In genomic region chr19:17419491-17420266, GRCh38 we compare ENCODE assay signal across 8 cellular contexts. TPM values are rescaled to one million over a fixed set of nuclear protein-coding genes. Genes with fewer than 3 reads are reported as not detected.
A peak's percentile ranks its signal among the peaks of the same experiment; 100 is the strongest.
DNase-seq lines count a peak whose midpoint lies in the region; ATAC-seq and TF ChIP-seq lines count a peak whose summit lies in the region.

MVB12A (plus strand) TSS chr19:17420047; CDS start chr19:17420136, 89 bp downstream.

- peaks cover 12% of the 10 kb centered on the region for H3K4me1 Mint-ChIP-seq in activated T-helper 2 cell treated with anti-CD3 and anti-CD28 coated beads, Interferon-gamma antibody, Interleukin-2, Interleukin-4, amounts not matched to agents 10 μg/mL and 5 μg/mL and 100 μg/mL, durations not matched to agents 14 hours and 24 hours and 36 hours (ENCODE audit: low read depth)
- peaks cover 4 to 26% (median 19%) of the 10 kb centered on the region in 7 donors for H3K4me1 Mint-ChIP-seq in naive thymus-derived CD4-positive, alpha-beta T cell
- peaks cover 12 to 24% of the 10 kb centered on the region in 2 donors for H3K4me1 Mint-ChIP-seq in stimulated activated naive B cell treated with anti-CD40 and anti-IgM and Interleukin-4, amounts not matched to agents 10 μg/mL and 1 μg/mL and 100 μg/mL, for 72 hours

- POLR2A ChIA-PET in naive thymus-derived CD4-positive, alpha-beta T cell (lab: Charles Lee): interaction anchor here (0.5 to 3.4 kb wide), 18 partner anchors 8 to 1242 kb away, joined by 3 to 33 read pairs (median 4); partner anchors contain the start of genes BABAM1, BST2, DDA1 and PGLS

- H3K9me3 ChIP-seq in RWPE2 (ENCODE audit: severe bottlenecking) (no peaks in the 10 kb centered on the region), fibroblast of lung (ENCODE audit: control insufficient read depth, insufficient read depth, low read depth, low read length) (no peaks in the 10 kb centered on the region)
- H3K9me3 ChIP-seq in naive thymus-derived CD4-positive, alpha-beta T cell (ENCODE audit: control insufficient read depth in 2 of 3, low read length in 3 of 3): no peaks in the 10 kb centered on the region

- H3K79me2 ChIP-seq in fibroblast of lung (ENCODE audit: control insufficient read depth, insufficient read depth, low read length): no peaks in the 10 kb centered on the region

- DNase-seq in DMS79 treated with DMSO at 0.1 percent for 48 hours (lab: John Stamatoyannopoulos, UW) (peak; percentile 97), GOT3 (lab: John Stamatoyannopoulos, UW) (peak; percentile 92), LoVo (ENCODE audit: low spot score) (peak; percentile 98), RWPE2 (ENCODE audit: low spot score) (peak; percentile 97), fibroblast of lung (ENCODE audit: low read depth in 2 of 2) (peak; percentile 99)
- peak; percentile 94 for DNase-seq in activated T-helper 2 cell treated with anti-CD3 and anti-CD28 coated beads, Interferon-gamma antibody, Interleukin-2, Interleukin-4, amounts not matched to agents 10 μg/mL and 5 μg/mL and 100 μg/mL, durations not matched to agents 14 hours and 24 hours and 36 hours (ENCODE audit: low spot score)
- peak; percentile 85 to 98 (median 96) for DNase-seq in naive thymus-derived CD4-positive, alpha-beta T cell
- DNase-seq in stimulated activated naive B cell treated with anti-CD40 and anti-IgM and Interleukin-4, amounts not matched to agents 10 μg/mL and 1 μg/mL and 100 μg/mL, for 72 hours: peak; percentile 95

- peaks cover 22% of the 10 kb centered on the region for H3K36me3 ChIP-seq in RWPE2 (ENCODE audit: low read depth)
- H3K36me3 ChIP-seq in fibroblast of lung (ENCODE audit: control insufficient read depth, insufficient read depth, low read length): peaks cover 1% of the 10 kb centered on the region
- peaks cover 0 to 20% (median 0%) of the 10 kb centered on the region in 3 experiments for H3K36me3 ChIP-seq in naive thymus-derived CD4-positive, alpha-beta T cell (ENCODE audit: control insufficient read depth in 2 of 3, insufficient read depth in 3 of 3, low read length in 3 of 3)

- peak within 1 kb of the TSS; percentile 90 for H3K4me3 Mint-ChIP-seq in activated T-helper 2 cell treated with anti-CD3 and anti-CD28 coated beads, Interferon-gamma antibody, Interleukin-2, Interleukin-4, amounts not matched to agents 10 μg/mL and 5 μg/mL and 100 μg/mL, durations not matched to agents 14 hours and 24 hours and 36 hours (ENCODE audit: low read depth)
- H3K4me3 Mint-ChIP-seq in naive thymus-derived CD4-positive, alpha-beta T cell: peak within 1 kb of the TSS; percentile 87 to 95 (median 91)
- peak within 1 kb of the TSS; percentile 93 to 95 for H3K4me3 Mint-ChIP-seq in stimulated activated naive B cell treated with anti-CD40 and anti-IgM and Interleukin-4, amounts not matched to agents 10 μg/mL and 1 μg/mL and 100 μg/mL, for 72 hours

- H2AFZ ChIP-seq in fibroblast of lung (ENCODE audit: low read length): peak within 1 kb of the TSS; percentile 86

- H4K20me1 ChIP-seq in fibroblast of lung (ENCODE audit: control insufficient read depth, extremely low read depth, insufficient read depth, low read length): no peaks in the 10 kb centered on the region

- H3K9ac ChIP-seq in fibroblast of lung (ENCODE audit: insufficient read depth, low read length): peak within 1 kb of the TSS; percentile 27

- peak within 1 kb of the TSS; percentile 63 for H3K4me3 ChIP-seq in RWPE2 (ENCODE audit: severe bottlenecking)
- H3K4me3 ChIP-seq in fibroblast of lung (replicated peaks in 1 of 4; ENCODE audit: control extremely low read depth in 1 of 4, insufficient read depth in 1 of 4, low read depth in 3 of 4, low read length in 4 of 4): peak within 1 kb of the TSS; percentile 61 to 88 (median 80)
- H3K4me3 ChIP-seq in naive thymus-derived CD4-positive, alpha-beta T cell (ENCODE audit: low read length): peak within 1 kb of the TSS; percentile 79

- intact Hi-C loops in activated T-helper 2 cell treated with anti-CD3 and anti-CD28 coated beads, Interferon-gamma antibody, Interleukin-2, Interleukin-4, amounts not matched to agents 10 μg/mL and 5 μg/mL and 100 μg/mL, durations not matched to agents 14 hours and 24 hours and 36 hours (cut with micrococcal nuclease): loop anchor here (1.0 kb wide), 1 partner anchor 14 kb away; the partner anchor contains the start of gene BST2
- intact Hi-C loops in naive thymus-derived CD4-positive, alpha-beta T cell (cut with micrococcal nuclease): loop anchor here (1.0 to 2.0 kb wide), 14 partner anchors 14 to 589 kb away; partner anchors contain the start of genes BST2 (in 2 of the 2), DDA1 (in 2 of the 2), GTPBP3 (in 2 of the 2) and ANO8 (in 1 of the 2)

- H3K27me3 ChIP-seq in RWPE2 (ENCODE audit: insufficient read depth, poor library complexity, severe bottlenecking) (no peaks in the 10 kb centered on the region), fibroblast of lung (ENCODE audit: control insufficient read depth, insufficient read depth, low read length) (peaks cover 2% of the 10 kb centered on the region)
- no peaks in the 10 kb centered on the region for H3K27me3 ChIP-seq in naive thymus-derived CD4-positive, alpha-beta T cell (ENCODE audit: control insufficient read depth in 2 of 2, insufficient read depth in 2 of 2, low read length in 2 of 2)

- no peak for TF ChIP-seq CTCF in RWPE2 (IDR thresholded peaks at IDR 0.05; ENCODE audit: poor library complexity, severe bottlenecking)
- no peak for TF ChIP-seq CTCF in fibroblast of lung (conservative IDR thresholded peaks at IDR 0.05 in 1 of 2, IDR thresholded peaks at IDR 0.05 in 1 of 2; ENCODE audit: low read depth in 1 of 2, low read length in 2 of 2)

- H3K27ac Mint-ChIP-seq in activated T-helper 2 cell treated with anti-CD3 and anti-CD28 coated beads, Interferon-gamma antibody, Interleukin-2, Interleukin-4, amounts not matched to agents 10 μg/mL and 5 μg/mL and 100 μg/mL, durations not matched to agents 14 hours and 24 hours and 36 hours: peak within 1 kb of the TSS; percentile 88
- H3K27ac Mint-ChIP-seq in naive thymus-derived CD4-positive, alpha-beta T cell: peak within 1 kb of the TSS; percentile 73 to 93 (median 89)
- peak within 1 kb of the TSS; percentile 95 for H3K27ac Mint-ChIP-seq in stimulated activated naive B cell treated with anti-CD40 and anti-IgM and Interleukin-4, amounts not matched to agents 10 μg/mL and 1 μg/mL and 100 μg/mL, for 72 hours

- H3K27ac ChIP-seq in RWPE2 (ENCODE audit: poor library complexity, severe bottlenecking) (peak within 1 kb of the TSS; percentile 50), fibroblast of lung (ENCODE audit: insufficient read depth, low read length) (peak within 1 kb of the TSS; percentile 56)
- peak within 1 kb of the TSS; percentile 70 for H3K27ac ChIP-seq in naive thymus-derived CD4-positive, alpha-beta T cell (ENCODE audit: low read depth, low read length)

- no peaks in the 10 kb centered on the region for H3K9me3 Mint-ChIP-seq in activated T-helper 2 cell treated with anti-CD3 and anti-CD28 coated beads, Interferon-gamma antibody, Interleukin-2, Interleukin-4, amounts not matched to agents 10 μg/mL and 5 μg/mL and 100 μg/mL, durations not matched to agents 14 hours and 24 hours and 36 hours
- no peaks in the 10 kb centered on the region for H3K9me3 Mint-ChIP-seq in naive thymus-derived CD4-positive, alpha-beta T cell
- no peaks in the 10 kb centered on the region for H3K9me3 Mint-ChIP-seq in stimulated activated naive B cell treated with anti-CD40 and anti-IgM and Interleukin-4, amounts not matched to agents 10 μg/mL and 1 μg/mL and 100 μg/mL, for 72 hours

- H3K4me2 ChIP-seq in fibroblast of lung (ENCODE audit: extremely low read depth, insufficient read depth, low read length): peak within 1 kb of the TSS; percentile 92

- H3K27me3 Mint-ChIP-seq in activated T-helper 2 cell treated with anti-CD3 and anti-CD28 coated beads, Interferon-gamma antibody, Interleukin-2, Interleukin-4, amounts not matched to agents 10 μg/mL and 5 μg/mL and 100 μg/mL, durations not matched to agents 14 hours and 24 hours and 36 hours (ENCODE audit: low read depth): no peaks in the 10 kb centered on the region
- H3K27me3 Mint-ChIP-seq in naive thymus-derived CD4-positive, alpha-beta T cell: no peaks in the 10 kb centered on the region
- no peaks in the 10 kb centered on the region for H3K27me3 Mint-ChIP-seq in stimulated activated naive B cell treated with anti-CD40 and anti-IgM and Interleukin-4, amounts not matched to agents 10 μg/mL and 1 μg/mL and 100 μg/mL, for 72 hours

- CTCF ChIA-PET in naive thymus-derived CD4-positive, alpha-beta T cell (lab: Charles Lee): interaction anchor here (0.6 to 1.5 kb wide), 8 partner anchors 13 to 84 kb away, joined by 3 to 7 read pairs (median 4); no protein-coding TSS in a partner anchor

- peaks cover 33% of the 10 kb centered on the region for H3K36me3 Mint-ChIP-seq in activated T-helper 2 cell treated with anti-CD3 and anti-CD28 coated beads, Interferon-gamma antibody, Interleukin-2, Interleukin-4, amounts not matched to agents 10 μg/mL and 5 μg/mL and 100 μg/mL, durations not matched to agents 14 hours and 24 hours and 36 hours (ENCODE audit: low read depth)
- H3K36me3 Mint-ChIP-seq in naive thymus-derived CD4-positive, alpha-beta T cell: peaks cover 0 to 13% (median 4%) of the 10 kb centered on the region in 5 donors
- peaks cover 19 to 30% of the 10 kb centered on the region in 2 donors for H3K36me3 Mint-ChIP-seq in stimulated activated naive B cell treated with anti-CD40 and anti-IgM and Interleukin-4, amounts not matched to agents 10 μg/mL and 1 μg/mL and 100 μg/mL, for 72 hours

- H3K4me1 ChIP-seq in RWPE2 (ENCODE audit: insufficient read depth, poor library complexity, severe bottlenecking): no peaks in the 10 kb centered on the region
- no peaks in the 10 kb centered on the region for H3K4me1 ChIP-seq in fibroblast of lung (ENCODE audit: control insufficient read depth, extremely low read depth, insufficient read depth, low read length)
- H3K4me1 ChIP-seq in naive thymus-derived CD4-positive, alpha-beta T cell (ENCODE audit: control insufficient read depth in 2 of 2, insufficient read depth in 2 of 2, low read length in 2 of 2): peaks cover 12 to 15% of the 10 kb centered on the region in 2 donors

- ATAC-seq in RWPE2 (ENCODE audit: low read depth): peak; percentile 89
- peak; percentile 99 for ATAC-seq in naive thymus-derived CD4-positive, alpha-beta T cell
- ATAC-seq in stimulated activated naive B cell treated with anti-CD40 and anti-IgM and Interleukin-4, amounts not matched to agents 10 μg/mL and 1 μg/mL and 100 μg/mL, for 72 hours (replicated peaks): peak; percentile 93 to 96

RNA-seq across cellular contexts. Expression of gene MVB12A, which starts in this region (rescaled TPM):
- 41.1 and 43.2 TPM in 2 replicates for total RNA-seq in activated T-helper 2 cell treated with anti-CD3 and anti-CD28 coated beads, Interferon-gamma antibody, Interleukin-2, Interleukin-4, amounts not matched to agents 10 μg/mL and 5 μg/mL and 100 μg/mL, durations not matched to agents 14 hours and 24 hours and 36 hours
- 28.0 and 34.7 TPM in 2 replicates for total RNA-seq in fibroblast of lung
- 24.8 and 26.3 TPM in 2 replicates for polyA plus RNA-seq in fibroblast of lung
- polyA plus RNA-seq in fibroblast of lung (2012): 36.7 and 49.2 TPM in 2 replicates
- 34.6 and 49.5 TPM in 2 replicates for polyA minus RNA-seq in fibroblast of lung (ENCODE audit: low replicate concordance)
- total RNA-seq in naive thymus-derived CD4-positive, alpha-beta T cell: 10 to 100 TPM; 19.5 to 45.1 (median 33.3) TPM
- 10 to 100 TPM; 26.8 to 31.3 TPM for polyA plus RNA-seq in naive thymus-derived CD4-positive, alpha-beta T cell

Comparison
In these comparisons a context has a peak if more than half of its experiments do, and no peak if none do; other contexts are left out.
1. Peak in every context shown above with its lines: DNase-seq, ATAC-seq, H3K4me3 ChIP-seq and H3K27ac ChIP-seq.